ENCODE assay signal across 2 cellular contexts in the genomic region with DNA sequence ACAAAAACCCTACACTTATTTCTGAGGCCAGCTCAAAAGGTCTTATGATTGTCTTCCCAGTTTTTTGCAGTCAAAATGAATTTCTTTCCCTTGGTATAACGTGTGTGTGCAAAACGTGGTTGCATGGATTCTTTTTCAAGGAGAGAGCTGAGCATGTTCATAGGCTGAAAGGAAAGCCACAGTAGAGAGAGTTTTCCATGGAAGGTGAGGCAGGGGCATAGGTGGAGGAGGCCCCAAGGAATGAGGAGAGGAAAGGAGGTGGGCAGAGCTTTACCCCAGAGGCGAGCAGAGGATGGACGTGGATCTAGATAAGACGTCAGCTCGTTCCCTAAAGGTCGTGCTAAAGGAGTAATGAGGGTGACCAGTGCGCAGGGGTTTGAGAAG.
TF ChIP-seq lines count a peak whose summit lies in the region.

No MANE protein-coding gene starts in this region.

TF ChIP-seq in GM23338, 12 proteins besides CTCF, POLR2A, EP300 and RAD21 (continued from another document):
- TF ChIP-seq, protein P1, sequence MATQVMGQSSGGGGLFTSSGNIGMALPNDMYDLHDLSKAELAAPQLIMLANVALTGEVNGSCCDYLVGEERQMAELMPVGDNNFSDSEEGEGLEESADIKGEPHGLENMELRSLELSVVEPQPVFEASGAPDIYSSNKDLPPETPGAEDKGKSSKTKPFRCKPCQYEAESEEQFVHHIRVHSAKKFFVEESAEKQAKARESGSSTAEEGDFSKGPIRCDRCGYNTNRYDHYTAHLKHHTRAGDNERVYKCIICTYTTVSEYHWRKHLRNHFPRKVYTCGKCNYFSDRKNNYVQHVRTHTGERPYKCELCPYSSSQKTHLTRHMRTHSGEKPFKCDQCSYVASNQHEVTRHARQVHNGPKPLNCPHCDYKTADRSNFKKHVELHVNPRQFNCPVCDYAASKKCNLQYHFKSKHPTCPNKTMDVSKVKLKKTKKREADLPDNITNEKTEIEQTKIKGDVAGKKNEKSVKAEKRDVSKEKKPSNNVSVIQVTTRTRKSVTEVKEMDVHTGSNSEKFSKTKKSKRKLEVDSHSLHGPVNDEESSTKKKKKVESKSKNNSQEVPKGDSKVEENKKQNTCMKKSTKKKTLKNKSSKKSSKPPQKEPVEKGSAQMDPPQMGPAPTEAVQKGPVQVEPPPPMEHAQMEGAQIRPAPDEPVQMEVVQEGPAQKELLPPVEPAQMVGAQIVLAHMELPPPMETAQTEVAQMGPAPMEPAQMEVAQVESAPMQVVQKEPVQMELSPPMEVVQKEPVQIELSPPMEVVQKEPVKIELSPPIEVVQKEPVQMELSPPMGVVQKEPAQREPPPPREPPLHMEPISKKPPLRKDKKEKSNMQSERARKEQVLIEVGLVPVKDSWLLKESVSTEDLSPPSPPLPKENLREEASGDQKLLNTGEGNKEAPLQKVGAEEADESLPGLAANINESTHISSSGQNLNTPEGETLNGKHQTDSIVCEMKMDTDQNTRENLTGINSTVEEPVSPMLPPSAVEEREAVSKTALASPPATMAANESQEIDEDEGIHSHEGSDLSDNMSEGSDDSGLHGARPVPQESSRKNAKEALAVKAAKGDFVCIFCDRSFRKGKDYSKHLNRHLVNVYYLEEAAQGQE (IDR thresholded peaks at IDR 0.05; ENCODE audit: unreplicated experiment), result no peak
- TF ChIP-seq EZH2 (IDR thresholded peaks at IDR 0.05; ENCODE audit: low read depth, unreplicated experiment) (no peak), ZNF331 (CRISPR knock-in tag; IDR thresholded peaks at IDR 0.05; ENCODE audit: low read depth) (no peak), CREB1 (CRISPR knock-in tag; IDR thresholded peaks at IDR 0.05; ENCODE audit: low read depth) (no peak), ZNF114 (CRISPR knock-in tag; IDR thresholded peaks at IDR 0.05) (no peak), STAT1 (IDR thresholded peaks at IDR 0.05; ENCODE audit: unreplicated experiment) (no peak)
- TF ChIP-seq, protein P2, sequence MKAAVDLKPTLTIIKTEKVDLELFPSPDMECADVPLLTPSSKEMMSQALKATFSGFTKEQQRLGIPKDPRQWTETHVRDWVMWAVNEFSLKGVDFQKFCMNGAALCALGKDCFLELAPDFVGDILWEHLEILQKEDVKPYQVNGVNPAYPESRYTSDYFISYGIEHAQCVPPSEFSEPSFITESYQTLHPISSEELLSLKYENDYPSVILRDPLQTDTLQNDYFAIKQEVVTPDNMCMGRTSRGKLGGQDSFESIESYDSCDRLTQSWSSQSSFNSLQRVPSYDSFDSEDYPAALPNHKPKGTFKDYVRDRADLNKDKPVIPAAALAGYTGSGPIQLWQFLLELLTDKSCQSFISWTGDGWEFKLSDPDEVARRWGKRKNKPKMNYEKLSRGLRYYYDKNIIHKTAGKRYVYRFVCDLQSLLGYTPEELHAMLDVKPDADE (IDR thresholded peaks at IDR 0.05), result no peak
- TF ChIP-seq, protein P3, sequence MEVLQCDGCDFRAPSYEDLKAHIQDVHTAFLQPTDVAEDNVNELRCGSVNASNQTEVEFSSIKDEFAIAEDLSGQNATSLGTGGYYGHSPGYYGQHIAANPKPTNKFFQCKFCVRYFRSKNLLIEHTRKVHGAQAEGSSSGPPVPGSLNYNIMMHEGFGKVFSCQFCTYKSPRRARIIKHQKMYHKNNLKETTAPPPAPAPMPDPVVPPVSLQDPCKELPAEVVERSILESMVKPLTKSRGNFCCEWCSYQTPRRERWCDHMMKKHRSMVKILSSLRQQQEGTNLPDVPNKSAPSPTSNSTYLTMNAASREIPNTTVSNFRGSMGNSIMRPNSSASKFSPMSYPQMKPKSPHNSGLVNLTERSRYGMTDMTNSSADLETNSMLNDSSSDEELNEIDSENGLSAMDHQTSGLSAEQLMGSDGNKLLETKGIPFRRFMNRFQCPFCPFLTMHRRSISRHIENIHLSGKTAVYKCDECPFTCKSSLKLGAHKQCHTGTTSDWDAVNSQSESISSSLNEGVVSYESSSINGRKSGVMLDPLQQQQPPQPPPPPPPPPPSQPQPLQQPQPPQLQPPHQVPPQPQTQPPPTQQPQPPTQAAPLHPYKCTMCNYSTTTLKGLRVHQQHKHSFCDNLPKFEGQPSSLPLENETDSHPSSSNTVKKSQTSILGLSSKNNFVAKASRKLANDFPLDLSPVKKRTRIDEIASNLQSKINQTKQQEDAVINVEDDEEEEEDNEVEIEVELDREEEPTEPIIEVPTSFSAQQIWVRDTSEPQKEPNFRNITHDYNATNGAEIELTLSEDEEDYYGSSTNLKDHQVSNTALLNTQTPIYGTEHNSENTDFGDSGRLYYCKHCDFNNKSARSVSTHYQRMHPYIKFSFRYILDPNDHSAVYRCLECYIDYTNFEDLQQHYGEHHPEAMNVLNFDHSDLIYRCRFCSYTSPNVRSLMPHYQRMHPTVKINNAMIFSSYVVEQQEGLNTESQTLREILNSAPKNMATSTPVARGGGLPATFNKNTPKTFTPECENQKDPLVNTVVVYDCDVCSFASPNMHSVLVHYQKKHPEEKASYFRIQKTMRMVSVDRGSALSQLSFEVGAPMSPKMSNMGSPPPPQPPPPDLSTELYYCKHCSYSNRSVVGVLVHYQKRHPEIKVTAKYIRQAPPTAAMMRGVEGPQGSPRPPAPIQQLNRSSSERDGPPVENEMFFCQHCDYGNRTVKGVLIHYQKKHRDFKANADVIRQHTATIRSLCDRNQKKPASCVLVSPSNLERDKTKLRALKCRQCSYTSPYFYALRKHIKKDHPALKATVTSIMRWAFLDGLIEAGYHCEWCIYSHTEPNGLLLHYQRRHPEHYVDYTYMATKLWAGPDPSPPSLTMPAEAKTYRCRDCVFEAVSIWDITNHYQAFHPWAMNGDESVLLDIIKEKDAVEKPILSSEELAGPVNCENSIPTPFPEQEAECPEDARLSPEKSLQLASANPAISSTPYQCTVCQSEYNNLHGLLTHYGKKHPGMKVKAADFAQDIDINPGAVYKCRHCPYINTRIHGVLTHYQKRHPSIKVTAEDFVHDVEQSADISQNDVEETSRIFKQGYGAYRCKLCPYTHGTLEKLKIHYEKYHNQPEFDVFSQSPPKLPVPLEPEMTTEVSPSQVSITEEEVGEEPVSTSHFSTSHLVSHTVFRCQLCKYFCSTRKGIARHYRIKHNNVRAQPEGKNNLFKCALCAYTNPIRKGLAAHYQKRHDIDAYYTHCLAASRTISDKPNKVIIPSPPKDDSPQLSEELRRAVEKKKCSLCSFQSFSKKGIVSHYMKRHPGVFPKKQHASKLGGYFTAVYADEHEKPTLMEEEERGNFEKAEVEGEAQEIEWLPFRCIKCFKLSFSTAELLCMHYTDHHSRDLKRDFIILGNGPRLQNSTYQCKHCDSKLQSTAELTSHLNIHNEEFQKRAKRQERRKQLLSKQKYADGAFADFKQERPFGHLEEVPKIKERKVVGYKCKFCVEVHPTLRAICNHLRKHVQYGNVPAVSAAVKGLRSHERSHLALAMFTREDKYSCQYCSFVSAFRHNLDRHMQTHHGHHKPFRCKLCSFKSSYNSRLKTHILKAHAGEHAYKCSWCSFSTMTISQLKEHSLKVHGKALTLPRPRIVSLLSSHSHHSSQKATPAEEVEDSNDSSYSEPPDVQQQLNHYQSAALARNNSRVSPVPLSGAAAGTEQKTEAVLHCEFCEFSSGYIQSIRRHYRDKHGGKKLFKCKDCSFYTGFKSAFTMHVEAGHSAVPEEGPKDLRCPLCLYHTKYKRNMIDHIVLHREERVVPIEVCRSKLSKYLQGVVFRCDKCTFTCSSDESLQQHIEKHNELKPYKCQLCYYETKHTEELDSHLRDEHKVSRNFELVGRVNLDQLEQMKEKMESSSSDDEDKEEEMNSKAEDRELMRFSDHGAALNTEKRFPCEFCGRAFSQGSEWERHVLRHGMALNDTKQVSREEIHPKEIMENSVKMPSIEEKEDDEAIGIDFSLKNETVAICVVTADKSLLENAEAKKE (CRISPR knock-in tag; IDR thresholded peaks at IDR 0.05), result no peak

TF ChIP-seq in SK-N-SH, 30 proteins besides CTCF, POLR2A, EP300 and RAD21 (continued from another document):
- no peak for TF ChIP-seq CHD2 (IDR thresholded peaks at IDR 0.05; ENCODE audit: low read length, partially characterized antibody)
